ENCODE assay signal across 12 cellular contexts in genomic region chr17:45289316-45290268, GRCh38. TPM values are rescaled to one million over a fixed set of nuclear protein-coding genes. Genes with fewer than 3 reads are reported as not detected.
DNase-seq lines count a peak whose midpoint lies in the region; ATAC-seq, FAIRE-seq and TF ChIP-seq lines count a peak whose summit lies in the region.
"Had no signal": no experiment of that assay in that cellular context is flagged by ENCODE, and none has a peak within 500 bp of the region (broad histone marks: within the 10 kb centered on the region; RNA-seq: fewer than 3 reads in every experiment).

No MANE protein-coding gene starts in this region.

- TF ChIP-seq POLR2A in HepG2 (IDR thresholded peaks at IDR 0.05; ENCODE audit: insufficient read depth in 1 of 2, low read depth in 2 of 2, low read length in 2 of 2) = no peak

- no peak for TF ChIP-seq RAD21 in HepG2 (CRISPR knock-in tag; IDR thresholded peaks at IDR 0.05)

- H3K9me3 Mint-ChIP-seq in activated naive CD4-positive, alpha-beta T cell treated with anti-CD3 and anti-CD28 coated beads for 36 hours = no peaks in the 10 kb centered on the region
- H3K9me3 Mint-ChIP-seq in activated CD4-positive, alpha-beta memory T cell treated with anti-CD3 and anti-CD28 coated beads for 36 hours = no peaks in the 10 kb centered on the region

- no peaks in the 10 kb centered on the region for H3K27me3 ChIP-seq in HepG2 (ENCODE audit: control insufficient read depth in 1 of 2, insufficient read depth in 2 of 2, low read length in 2 of 2)
- no peaks in the 10 kb centered on the region for H3K27me3 ChIP-seq in stomach smooth muscle (ENCODE audit: control insufficient read depth in 1 of 2, insufficient read depth in 2 of 2, low read length in 2 of 2)
- no peaks in the 10 kb centered on the region for H3K27me3 ChIP-seq in foreskin keratinocyte

- H3K9me3 ChIP-seq in HepG2 (ENCODE audit: low read length) (no peaks in the 10 kb centered on the region), stomach smooth muscle (ENCODE audit: control insufficient read depth in 2 of 2, low read length in 2 of 2) (no peaks in the 10 kb centered on the region)

- peaks cover 35% of the 10 kb centered on the region for H3K36me3 Mint-ChIP-seq in activated naive CD4-positive, alpha-beta T cell treated with anti-CD3 and anti-CD28 coated beads for 36 hours (ENCODE audit: low read depth)
- H3K36me3 Mint-ChIP-seq in activated CD4-positive, alpha-beta memory T cell treated with anti-CD3 and anti-CD28 coated beads for 36 hours = peaks cover 52% of the 10 kb centered on the region

- in situ Hi-C loops in HepG2 (cut with HindIII; ENCODE audit: extremely low pct_ligation_motif_present, low pct_unique_long_range_greater_than_20kb) = no loop called here

- ATAC-seq in HepG2 (no peak), foreskin keratinocyte (no peak)

- no peak for FAIRE-seq in HepG2 (lab: Jason Lieb, UNC)
- FAIRE-seq: astrocyte had no signal

- H3K4me1 ChIP-seq in HepG2 (ENCODE audit: insufficient read depth, low read length) (peaks cover 25% of the 10 kb centered on the region), stomach smooth muscle (ENCODE audit: control insufficient read depth, insufficient read depth, low read length) (peaks cover 96% of the 10 kb centered on the region), foreskin keratinocyte (peaks cover 19% of the 10 kb centered on the region)

- POLR2A ChIA-PET in activated CD4-positive, alpha-beta memory T cell treated with anti-CD3 and anti-CD28 coated beads for 36 hours (lab: Charles Lee) = no interaction called here
- POLR2A ChIA-PET in HepG2 (lab: Yijun Ruan, JAX) = no interaction called here

- peaks cover 24% of the 10 kb centered on the region for H3K4me1 Mint-ChIP-seq in activated naive CD4-positive, alpha-beta T cell treated with anti-CD3 and anti-CD28 coated beads for 36 hours (ENCODE audit: low read depth)
- peaks cover 35% of the 10 kb centered on the region for H3K4me1 Mint-ChIP-seq in activated CD4-positive, alpha-beta memory T cell treated with anti-CD3 and anti-CD28 coated beads for 36 hours (ENCODE audit: low read depth)

- no peak overlapping the region for H3K9ac ChIP-seq in HepG2 (ENCODE audit: insufficient read depth, low read depth, low read length)
- H3K9ac ChIP-seq in stomach smooth muscle (ENCODE audit: low read length in 2 of 2) = peak overlapping the region; percentile 58 to 65

- peaks cover 18 to 45% of the 10 kb centered on the region in 2 experiments for H3K36me3 ChIP-seq in HepG2 (replicated peaks in 1 of 2; ENCODE audit: control insufficient read depth in 1 of 2, insufficient read depth in 2 of 2, low read length in 2 of 2)
- peaks cover 25 to 28% of the 10 kb centered on the region in 2 donors for H3K36me3 ChIP-seq in stomach smooth muscle (ENCODE audit: control insufficient read depth in 2 of 2, insufficient read depth in 2 of 2, low read length in 2 of 2)

- no peak for DNase-seq in activated naive CD4-positive, alpha-beta T cell treated with anti-CD3 and anti-CD28 coated beads for 36 hours
- no peak for DNase-seq in activated naive CD4-positive, alpha-beta T cell treated with Interleukin-2 at 50 U/mL for 16 hours
- DNase-seq in activated CD4-positive, alpha-beta memory T cell treated with anti-CD3 and anti-CD28 coated beads for 36 hours = no peak
- DNase-seq in HepG2 (ENCODE audit: low spot score) (no peak), GM19238 (ENCODE audit: insufficient read length, low spot score) (no peak), foreskin keratinocyte (no peak)
- DNase-seq in effector CD8-positive, alpha-beta T cell (lab: John Stamatoyannopoulos, UW) = no peak
- DNase-seq: activated CD4-positive, alpha-beta T cell treated with anti-CD3 and anti-CD28 coated beads for 48 hours; islet precursor cell had no signal

- H3K27ac ChIP-seq in HepG2 (ENCODE audit: extremely low read length, insufficient read depth, low read length) (no peak overlapping the region), stomach smooth muscle (ENCODE audit: low read length) (peak overlapping the region; percentile 96), foreskin keratinocyte (no peak overlapping the region)

- intact Hi-C loops in activated naive CD4-positive, alpha-beta T cell treated with anti-CD3 and anti-CD28 coated beads for 36 hours (cut with micrococcal nuclease) = no loop called here
- intact Hi-C loops in activated CD4-positive, alpha-beta memory T cell treated with anti-CD3 and anti-CD28 coated beads for 36 hours (cut with micrococcal nuclease) = no loop called here
- intact Hi-C loops in HepG2 (cut with micrococcal nuclease; ENCODE audit: unreplicated experiment) = no loop called here

- H2AFZ ChIP-seq in HepG2 (ENCODE audit: low read length) = no peak overlapping the region

- 93% methylated on average over 15 of the region's 15 CpGs for WGBS in HepG2 (ENCODE audit: low lambda C conversion rate)

- peaks cover 4% of the 10 kb centered on the region for H3K79me2 ChIP-seq in HepG2 (ENCODE audit: insufficient read depth, low read length)

- no TSS peak for BruUV-seq in HepG2 (replicated peaks; lab: Mats Ljungman, UMichigan)

- H3K27ac Mint-ChIP-seq in activated naive CD4-positive, alpha-beta T cell treated with anti-CD3 and anti-CD28 coated beads for 36 hours = peak overlapping the region; percentile 73
- peak overlapping the region; percentile 64 for H3K27ac Mint-ChIP-seq in activated CD4-positive, alpha-beta memory T cell treated with anti-CD3 and anti-CD28 coated beads for 36 hours

- TF ChIP-seq EP300 in HepG2 (IDR thresholded peaks at IDR 0.05; ENCODE audit: low read depth in 2 of 2, low read length in 2 of 2) (no peak), HepG2 (CRISPR knock-in tag; IDR thresholded peaks at IDR 0.05; ENCODE audit: borderline replicate concordance) (no peak)

- CTCF ChIA-PET in activated naive CD4-positive, alpha-beta T cell treated with anti-CD3 and anti-CD28 coated beads for 36 hours (lab: Charles Lee) = interaction anchor here (1.7 kb wide), 1 partner anchor 96 kb away, joined by 5 read pairs; no protein-coding TSS in a partner anchor
- CTCF ChIA-PET in activated CD4-positive, alpha-beta memory T cell treated with anti-CD3 and anti-CD28 coated beads for 36 hours (lab: Charles Lee) = interaction anchor here (0.5 to 6.9 kb wide), 4 partner anchors 12 to 96 kb away, joined by 3 to 36 read pairs (median 8); no protein-coding TSS in a partner anchor
- CTCF ChIA-PET in HepG2 (lab: Yijun Ruan, JAX; ENCODE audit: low intra/inter-chr PET ratio, low total read pairs) = no interaction called here

- no peak for TF ChIP-seq CTCF in HepG2 (CRISPR knock-in tag; IDR thresholded peaks at IDR 0.05)
- no peak for TF ChIP-seq CTCF in foreskin keratinocyte (conservative IDR thresholded peaks at IDR 0.05)

- H3K4me2 ChIP-seq in HepG2 (ENCODE audit: low read depth, low read length) = no peak overlapping the region

- no peak overlapping the region for H3K4me3 Mint-ChIP-seq in activated naive CD4-positive, alpha-beta T cell treated with anti-CD3 and anti-CD28 coated beads for 36 hours
- no peak overlapping the region for H3K4me3 Mint-ChIP-seq in activated CD4-positive, alpha-beta memory T cell treated with anti-CD3 and anti-CD28 coated beads for 36 hours

- no peaks in the 10 kb centered on the region for H3K27me3 Mint-ChIP-seq in activated naive CD4-positive, alpha-beta T cell treated with anti-CD3 and anti-CD28 coated beads for 36 hours (ENCODE audit: low read depth)
- H3K27me3 Mint-ChIP-seq in activated CD4-positive, alpha-beta memory T cell treated with anti-CD3 and anti-CD28 coated beads for 36 hours = no peaks in the 10 kb centered on the region

- H3K4me3 ChIP-seq in HepG2 (replicated peaks in 1 of 3; ENCODE audit: insufficient read depth in 1 of 3, low read depth in 2 of 3, low read length in 3 of 3) (no peak overlapping the region), stomach smooth muscle (ENCODE audit: low read length in 2 of 2) (peak overlapping the region in 1 of 2 donors; percentile 29)

- no peaks in the 10 kb centered on the region for H4K20me1 ChIP-seq in HepG2 (ENCODE audit: insufficient read depth, low read length)

RNA-seq across cellular contexts. Expression of gene MAP3K14, which starts 27.2 kb away (rescaled TPM):
- 10 to 100 TPM; 45.5 to 52.0 TPM for total RNA-seq in activated naive CD4-positive, alpha-beta T cell treated with anti-CD3 and anti-CD28 coated beads for 36 hours
- 10 to 100 TPM; 62.9 to 65.0 TPM for total RNA-seq in activated CD4-positive, alpha-beta memory T cell treated with anti-CD3 and anti-CD28 coated beads for 36 hours
- total RNA-seq in HepG2 (2016; rRNA removed; fragmentation: Illumina TruSeq; extraction: Trizol) = 1.2 and 2.6 TPM in 2 replicates
- 2.1 and 2.5 TPM in 2 replicates for total RNA-seq in HepG2 (2016; cell fraction: cytosol; rRNA removed; fragmentation: Illumina TruSeq; extraction: Trizol; ENCODE audit: low read depth)
- 1.1 and 2.6 TPM in 2 replicates for total RNA-seq in HepG2 (2016; cell fraction: insoluble cytoplasmic fraction; rRNA removed; fragmentation: Illumina TruSeq; extraction: Trizol)
- total RNA-seq in HepG2 (2016; cell fraction: membrane; rRNA removed; fragmentation: Illumina TruSeq; extraction: Trizol) = 2.1 and 2.4 TPM in 2 replicates
- total RNA-seq in HepG2 (2016; cell fraction: nucleus; rRNA removed; fragmentation: Illumina TruSeq; extraction: Trizol) = 3.1 and 3.3 TPM in 2 replicates
- polyA plus RNA-seq in HepG2 (2011; rRNA removed) = 2.6 and 4.0 TPM in 2 replicates
- polyA plus RNA-seq in HepG2 (2011; cell fraction: cytosol; rRNA removed) = 1.8 and 2.4 TPM in 2 replicates
- polyA plus RNA-seq in HepG2 (2011; cell fraction: nucleus; rRNA removed) = 10.1 and 10.7 TPM in 2 replicates
- 1.6 and 2.1 TPM in 2 replicates for polyA plus RNA-seq in HepG2 (2012)
- polyA plus RNA-seq in HepG2 (2016; cell fraction: cytosol; fragmentation: Illumina TruSeq; extraction: Trizol; ENCODE audit: low read depth) = 1.6 and 2.0 TPM in 2 replicates
- 1.3 and 1.9 TPM in 2 replicates for polyA plus RNA-seq in HepG2 (2016; cell fraction: insoluble cytoplasmic fraction; fragmentation: Illumina TruSeq; extraction: Trizol; ENCODE audit: low read depth)
- polyA plus RNA-seq in HepG2 (2016; cell fraction: membrane; fragmentation: Illumina TruSeq; extraction: Trizol; ENCODE audit: low read depth) = 1.6 and 2.3 TPM in 2 replicates
- polyA plus RNA-seq in HepG2 (2016; cell fraction: nucleus; fragmentation: Illumina TruSeq; extraction: Trizol; ENCODE audit: insufficient read depth, low read depth) = 10.6 and 10.8 TPM in 2 replicates
- 2.2 and 7.2 TPM in 2 replicates for polyA minus RNA-seq in HepG2 (2011; rRNA and poly(A)+ RNA removed; ENCODE audit: low replicate concordance)
- 0.40 and 0.44 TPM in 2 replicates for polyA minus RNA-seq in HepG2 (2011; cell fraction: cytosol; rRNA and poly(A)+ RNA removed)
- 3.2 and 3.7 TPM in 2 replicates for polyA minus RNA-seq in HepG2 (2011; cell fraction: nucleus; rRNA and poly(A)+ RNA removed)
- 4.5 and 6.4 TPM in 2 replicates for total RNA-seq in foreskin keratinocyte
- polyA plus RNA-seq in foreskin keratinocyte = 4.8 and 7.1 TPM in 2 replicates

RNA-seq across cellular contexts. Expression of gene SPATA32, which starts 27.7 kb away (rescaled TPM):
- total RNA-seq in activated naive CD4-positive, alpha-beta T cell treated with anti-CD3 and anti-CD28 coated beads for 36 hours = under 1 TPM in 1 of 2 experiments, not detected in 1; 0.12 TPM
- under 1 TPM in 1 of 2 experiments, not detected in 1; 0.12 TPM for total RNA-seq in activated CD4-positive, alpha-beta memory T cell treated with anti-CD3 and anti-CD28 coated beads for 36 hours
- not detected in 2 replicates for total RNA-seq in HepG2 (2016; rRNA removed; fragmentation: Illumina TruSeq; extraction: Trizol)
- not detected in 2 replicates for total RNA-seq in HepG2 (2016; cell fraction: cytosol; rRNA removed; fragmentation: Illumina TruSeq; extraction: Trizol; ENCODE audit: low read depth)
- total RNA-seq in HepG2 (2016; cell fraction: insoluble cytoplasmic fraction; rRNA removed; fragmentation: Illumina TruSeq; extraction: Trizol) = not detected in 2 replicates
- total RNA-seq in HepG2 (2016; cell fraction: membrane; rRNA removed; fragmentation: Illumina TruSeq; extraction: Trizol) = not detected in 2 replicates
- total RNA-seq in HepG2 (2016; cell fraction: nucleus; rRNA removed; fragmentation: Illumina TruSeq; extraction: Trizol) = not detected in 2 replicates
- polyA plus RNA-seq in HepG2 (2011; rRNA removed) = not detected in 2 replicates
- not detected in 2 replicates for polyA plus RNA-seq in HepG2 (2011; cell fraction: cytosol; rRNA removed)
- not detected in 2 replicates for polyA plus RNA-seq in HepG2 (2011; cell fraction: nucleus; rRNA removed)
- not detected in 2 replicates for polyA plus RNA-seq in HepG2 (2012)
- not detected in 2 replicates for polyA plus RNA-seq in HepG2 (2016; cell fraction: cytosol; fragmentation: Illumina TruSeq; extraction: Trizol; ENCODE audit: low read depth)
- polyA plus RNA-seq in HepG2 (2016; cell fraction: insoluble cytoplasmic fraction; fragmentation: Illumina TruSeq; extraction: Trizol; ENCODE audit: low read depth) = not detected in 2 replicates
- polyA plus RNA-seq in HepG2 (2016; cell fraction: membrane; fragmentation: Illumina TruSeq; extraction: Trizol; ENCODE audit: low read depth) = not detected in 2 replicates
- polyA plus RNA-seq in HepG2 (2016; cell fraction: nucleus; fragmentation: Illumina TruSeq; extraction: Trizol; ENCODE audit: insufficient read depth, low read depth) = not detected in 2 replicates
- not detected in 2 replicates for polyA minus RNA-seq in HepG2 (2011; rRNA and poly(A)+ RNA removed; ENCODE audit: low replicate concordance)
- not detected in 2 replicates for polyA minus RNA-seq in HepG2 (2011; cell fraction: cytosol; rRNA and poly(A)+ RNA removed)
- not detected in 2 replicates for polyA minus RNA-seq in HepG2 (2011; cell fraction: nucleus; rRNA and poly(A)+ RNA removed)
- not detected in 2 replicates for total RNA-seq in foreskin keratinocyte
- polyA plus RNA-seq in foreskin keratinocyte = not detected in 2 replicates
- total RNA-seq: astrocyte, NCI-H460 had no signal
